In genomic region chr12:58804749-58805148, GRCh38 we compare ENCODE assay signal across 11 cellular contexts.
DNase-seq lines count a peak whose midpoint lies in the region; ATAC-seq and TF ChIP-seq lines count a peak whose summit lies in the region.
"Had no signal": no experiment of that assay in that cellular context is flagged by ENCODE, and none has a peak within 500 bp of the region (broad histone marks: within the 10 kb centered on the region; RNA-seq: fewer than 3 reads in every experiment).

No MANE protein-coding gene starts in this region.

- no peaks in the 10 kb centered on the region for H3K9me3 Mint-ChIP-seq in neural progenitor cell

- H3K79me2 ChIP-seq in neural progenitor cell (ENCODE audit: low read depth): no peaks in the 10 kb centered on the region

- H3K36me3 Mint-ChIP-seq in neural progenitor cell: no peaks in the 10 kb centered on the region

- peaks cover 2% of the 10 kb centered on the region for H3K4me1 ChIP-seq in neural progenitor cell

- peak; percentile 57 for TF ChIP-seq CTCF in neural progenitor cell (IDR thresholded peaks at IDR 0.05)

- no peak overlapping the region for H3K4me3 ChIP-seq in neural progenitor cell

- no peak overlapping the region for H2AFZ ChIP-seq in neural progenitor cell (replicated peaks)

- H3K4me2 ChIP-seq in neural progenitor cell: no peak overlapping the region

- no peak overlapping the region for H3K27ac Mint-ChIP-seq in neural progenitor cell
- H3K27ac Mint-ChIP-seq: B cell had no signal

- no peak overlapping the region for H3K27ac ChIP-seq in neural progenitor cell

- no peaks in the 10 kb centered on the region for H4K20me1 ChIP-seq in neural progenitor cell (ENCODE audit: low read depth)

- H3K27me3 Mint-ChIP-seq in neural progenitor cell (ENCODE audit: insufficient read depth, low read depth): no peaks in the 10 kb centered on the region
- H3K27me3 Mint-ChIP-seq: B cell had no signal

- DNase-seq in NCI-H2171 treated with DMSO at 0.1 percent for 48 hours (lab: John Stamatoyannopoulos, UW): peak; percentile 5
- no peak for DNase-seq in NCI-H2171 (lab: John Stamatoyannopoulos, UW)
- DNase-seq in SK-N-DZ (ENCODE audit: low spot score): peak; percentile 10
- peak; percentile 38 for DNase-seq in neural progenitor cell (ENCODE audit: low spot score)
- no peak for DNase-seq in epidermal melanocyte (ENCODE audit: insufficient read length, low spot score)
- DNase-seq in cerebellar cortex (ENCODE audit: low spot score): no peak
- no peak for DNase-seq in HK-2 (ENCODE audit: unreplicated experiment)
- DNase-seq: activated T-cell treated with anti-CD3 and anti-CD28 coated beads, Interleukin-2, amount 50 U/mL, for 48 hours; kidney had no signal

- H3K36me3 ChIP-seq in neural progenitor cell: no peaks in the 10 kb centered on the region

- no peak overlapping the region for H3K4me3 Mint-ChIP-seq in neural progenitor cell
- H3K4me3 Mint-ChIP-seq: B cell had no signal

- no peaks in the 10 kb centered on the region for H3K4me1 Mint-ChIP-seq in neural progenitor cell
- H3K4me1 Mint-ChIP-seq: B cell had no signal

- ATAC-seq in HG02938 (IDR thresholded peaks at IDR 0.05; ENCODE audit: unreplicated experiment): peak; percentile 68

- no peaks in the 10 kb centered on the region for H3K9me3 ChIP-seq in neural progenitor cell (ENCODE audit: low read depth)

- H3K27me3 ChIP-seq in neural progenitor cell: no peaks in the 10 kb centered on the region

- H3F3A ChIP-seq in neural progenitor cell (ENCODE audit: low read depth): no peaks in the 10 kb centered on the region

- H3K9ac ChIP-seq in neural progenitor cell: no peak overlapping the region

Comparison
In these comparisons a context has a peak if more than half of its experiments do, and no peak if none do; other contexts are left out.
1. DNase-seq: peak in NCI-H2171 treated with DMSO at 0.1 percent for 48 hours (single experiment), SK-N-DZ (single experiment) and neural progenitor cell (single experiment); none in NCI-H2171 (single experiment), epidermal melanocyte (single experiment), cerebellar cortex (single experiment) and HK-2 (single experiment).